ENCODE assay signal across 15 cellular contexts in the genomic region with DNA sequence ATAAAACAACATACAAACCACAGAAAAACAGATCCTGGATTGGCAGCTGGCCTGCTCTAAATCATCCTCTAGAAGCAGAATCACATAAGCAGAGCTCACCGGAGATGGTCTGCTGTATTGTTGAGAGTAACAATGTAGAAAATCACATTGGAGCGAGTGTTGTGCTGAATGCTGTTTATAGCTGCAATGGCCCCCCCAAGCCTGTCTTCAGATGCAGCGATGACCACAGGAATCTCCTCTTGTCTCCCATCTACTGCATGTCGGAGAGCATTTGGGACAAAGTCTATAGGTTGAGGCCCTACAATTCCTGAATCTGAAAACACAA. TPM values are rescaled to one million over a fixed set of nuclear protein-coding genes. Genes with fewer than 3 reads are reported as not detected.
A peak's percentile ranks its signal among the peaks of the same experiment; 100 is the strongest.
DNase-seq lines count a peak whose midpoint lies in the region; ATAC-seq, FAIRE-seq and TF ChIP-seq lines count a peak whose summit lies in the region.
"Had no signal": no experiment of that assay in that cellular context is flagged by ENCODE, and none has a peak within 500 bp of the region (broad histone marks: within the 10 kb centered on the region; RNA-seq: fewer than 3 reads in every experiment).

No MANE protein-coding gene starts in this region.

- H3K27me3 ChIP-seq in neural progenitor cell = no peaks in the 10 kb centered on the region
- H3K27me3 ChIP-seq: foreskin keratinocyte, neutrophil, sigmoid colon, SJCRH30 had no signal

- H3K4me3 ChIP-seq in neural progenitor cell = no peak overlapping the region
- H3K4me3 ChIP-seq: sigmoid colon, SJCRH30 had no signal

- in situ Hi-C loops in KBM-7 (cut with MboI; ENCODE audit: low pct_unique_long_range_greater_than_20kb, low sequenced_read_pairs) = no loop called here

- H3K79me2 ChIP-seq in neural progenitor cell (ENCODE audit: low read depth) = peaks cover 20% of the 10 kb centered on the region

- H3K9me3 Mint-ChIP-seq in stimulated activated naive CD8-positive, alpha-beta T cell treated with anti-CD3 and anti-CD28 coated beads, Interleukin-15, Interleukin-2, amounts not matched to agents 100 ng/mL and 50 ng/mL, for 24 hours = no peaks in the 10 kb centered on the region
- H3K9me3 Mint-ChIP-seq in T-cell = no peaks in the 10 kb centered on the region
- H3K9me3 Mint-ChIP-seq in neural progenitor cell = no peaks in the 10 kb centered on the region

- H3K36me3 ChIP-seq in neural progenitor cell = peaks cover 5% of the 10 kb centered on the region

- no peaks in the 10 kb centered on the region for H3K4me1 ChIP-seq in neural progenitor cell
- H3K4me1 ChIP-seq: foreskin keratinocyte, SJCRH30 had no signal

- POLR2A ChIA-PET in T-cell (lab: Charles Lee) = no interaction called here

- FAIRE-seq in GM19239 (lab: Jason Lieb, UNC) = no peak

- no peak for DNase-seq in stimulated activated naive CD8-positive, alpha-beta T cell treated with anti-CD3 and anti-CD28 coated beads, Interleukin-15, Interleukin-2, amounts not matched to agents 100 U/mL and 50 U/mL, for 24 hours
- DNase-seq in T-cell = no peak
- peak; percentile 26 for DNase-seq in fibroblast of peridontal ligament (ENCODE audit: extremely low read depth)
- DNase-seq in GM19239 (ENCODE audit: insufficient read length, low spot score) = no peak
- DNase-seq in KBM-7 = no peak
- DNase-seq in neural progenitor cell (ENCODE audit: low spot score) = no peak
- DNase-seq in occipital lobe (lab: John Stamatoyannopoulos, UW) = no peak
- DNase-seq: amniotic stem cell; foreskin keratinocyte; NK-92 treated with Interleukin-12 subunit alpha and Interleukin-12 subunit beta, amount 100 ng/mL, for 24 hours; sigmoid colon; SJCRH30; stimulated activated CD4-positive, alpha-beta T cell treated with anti-CD3 and anti-CD28 coated beads, Interleukin-4, amount 100 ng/mL, for 1 hour had no signal

- TF ChIP-seq CTCF in neural progenitor cell (IDR thresholded peaks at IDR 0.05) = no peak

- H3K4me3 Mint-ChIP-seq in stimulated activated naive CD8-positive, alpha-beta T cell treated with anti-CD3 and anti-CD28 coated beads, Interleukin-15, Interleukin-2, amounts not matched to agents 100 ng/mL and 50 ng/mL, for 24 hours = no peak overlapping the region
- H3K4me3 Mint-ChIP-seq in T-cell (no peak overlapping the region), neural progenitor cell (no peak overlapping the region)

- no peak overlapping the region for H3K9ac ChIP-seq in neural progenitor cell

- no peak overlapping the region for H3K27ac ChIP-seq in neural progenitor cell
- H3K27ac ChIP-seq: foreskin keratinocyte, neutrophil, sigmoid colon, SJCRH30 had no signal

- no peak overlapping the region for H2AFZ ChIP-seq in neural progenitor cell (replicated peaks)

- H3K4me1 Mint-ChIP-seq in stimulated activated naive CD8-positive, alpha-beta T cell treated with anti-CD3 and anti-CD28 coated beads, Interleukin-15, Interleukin-2, amounts not matched to agents 100 ng/mL and 50 ng/mL, for 24 hours (ENCODE audit: low read depth) = peaks cover 34% of the 10 kb centered on the region
- peaks cover 0 to 14% (median 7%) of the 10 kb centered on the region in 3 donors for H3K4me1 Mint-ChIP-seq in T-cell
- no peaks in the 10 kb centered on the region for H3K4me1 Mint-ChIP-seq in neural progenitor cell

- H3F3A ChIP-seq in neural progenitor cell (ENCODE audit: low read depth) = peaks cover 70% of the 10 kb centered on the region

- H3K4me2 ChIP-seq in neural progenitor cell = no peak overlapping the region

- H3K27me3 Mint-ChIP-seq in stimulated activated naive CD8-positive, alpha-beta T cell treated with anti-CD3 and anti-CD28 coated beads, Interleukin-15, Interleukin-2, amounts not matched to agents 100 ng/mL and 50 ng/mL, for 24 hours = no peaks in the 10 kb centered on the region
- H3K27me3 Mint-ChIP-seq in T-cell = no peaks in the 10 kb centered on the region
- H3K27me3 Mint-ChIP-seq in neural progenitor cell (ENCODE audit: insufficient read depth, low read depth) = no peaks in the 10 kb centered on the region

- H4K20me1 ChIP-seq in neural progenitor cell (ENCODE audit: low read depth) = no peaks in the 10 kb centered on the region

- no peak for ATAC-seq in stimulated activated naive CD8-positive, alpha-beta T cell treated with anti-CD3 and anti-CD28 coated beads, Interleukin-15, Interleukin-2, amounts not matched to agents 100 U/mL and 50 U/mL, for 24 hours
- no peak for ATAC-seq in T-cell (replicated peaks in 1 of 4)
- ATAC-seq: foreskin keratinocyte had no signal

- CTCF ChIA-PET in T-cell (lab: Charles Lee) = no interaction called here

- H3K36me3 Mint-ChIP-seq in stimulated activated naive CD8-positive, alpha-beta T cell treated with anti-CD3 and anti-CD28 coated beads, Interleukin-15, Interleukin-2, amounts not matched to agents 100 ng/mL and 50 ng/mL, for 24 hours (ENCODE audit: low read depth) = peaks cover 57% of the 10 kb centered on the region
- H3K36me3 Mint-ChIP-seq in T-cell (peaks cover 43% of the 10 kb centered on the region), neural progenitor cell (peaks cover 29% of the 10 kb centered on the region)

- H3K27ac Mint-ChIP-seq in stimulated activated naive CD8-positive, alpha-beta T cell treated with anti-CD3 and anti-CD28 coated beads, Interleukin-15, Interleukin-2, amounts not matched to agents 100 ng/mL and 50 ng/mL, for 24 hours = peak overlapping the region; percentile 65
- H3K27ac Mint-ChIP-seq in T-cell (peak overlapping the region; percentile 45 to 61), neural progenitor cell (no peak overlapping the region)

- H3K9me3 ChIP-seq in neural progenitor cell (ENCODE audit: low read depth) = no peaks in the 10 kb centered on the region
- H3K9me3 ChIP-seq: neutrophil, sigmoid colon, SJCRH30 had no signal

RNA-seq across cellular contexts. Expression of a gene that starts 8.0 kb away (rescaled TPM):
- 10 to 100 TPM; 21.0 to 47.0 (median 39.1) TPM for total RNA-seq in T-cell
- 76.3 and 88.0 TPM in 2 replicates for total RNA-seq in neural progenitor cell (ENCODE audit: low replicate concordance)
- 57.9 TPM for total RNA-seq in occipital lobe

RNA-seq across cellular contexts. Expression of a gene that starts 8.3 kb away (rescaled TPM):
- 10 to 100 TPM; 61.8 to 85.8 (median 81.3) TPM for total RNA-seq in T-cell
- total RNA-seq in neural progenitor cell (ENCODE audit: low replicate concordance) = 142 and 162 TPM in 2 replicates
- total RNA-seq in occipital lobe = 29.6 TPM

RNA-seq across cellular contexts. Expression of a gene that starts 11.8 kb away (rescaled TPM):
- total RNA-seq in T-cell (100 to 1,000 TPM in 2 of 5 donors, 10 to 100 TPM in 3; 77.1 to 110 (median 86.6) TPM), neural progenitor cell (ENCODE audit: low replicate concordance) (113 and 169 TPM in 2 replicates), occipital lobe (78.8 TPM)

RNA-seq across cellular contexts. Expression of a gene that starts 11.9 kb away (rescaled TPM):
- total RNA-seq in T-cell (10 to 100 TPM; 57.4 to 73.3 (median 63.3) TPM), neural progenitor cell (ENCODE audit: low replicate concordance) (88.6 and 116 TPM in 2 replicates), occipital lobe (203 TPM)
